ENCODE assay signal across 1 cellular context in the genomic region with DNA sequence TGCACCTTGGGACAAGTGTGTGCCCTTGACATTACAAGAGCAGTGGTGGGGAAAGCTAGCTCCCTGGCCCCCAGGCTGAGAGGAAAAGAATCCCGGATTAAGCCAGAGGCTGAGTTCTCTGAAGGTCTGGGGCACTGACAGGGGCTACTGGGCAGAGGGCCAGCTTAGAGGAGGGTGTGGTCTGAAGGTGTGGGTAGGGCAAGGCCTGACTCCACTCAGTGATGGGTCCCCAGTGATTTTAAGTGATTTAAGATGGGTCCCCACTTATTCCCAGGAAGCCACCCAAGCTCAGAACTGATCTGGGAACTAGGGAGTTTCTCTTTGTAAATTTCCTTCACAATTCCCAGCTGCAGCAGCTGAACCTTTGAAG.
A peak's percentile ranks its signal among the peaks of the same experiment; 100 is the strongest.
TF ChIP-seq lines count a peak whose summit lies in the region.

No MANE protein-coding gene starts in this region.

TF ChIP-seq in HepG2, 621 proteins besides CTCF, POLR2A, EP300 and RAD21 (continued from another document):
- TF ChIP-seq, protein P1, sequence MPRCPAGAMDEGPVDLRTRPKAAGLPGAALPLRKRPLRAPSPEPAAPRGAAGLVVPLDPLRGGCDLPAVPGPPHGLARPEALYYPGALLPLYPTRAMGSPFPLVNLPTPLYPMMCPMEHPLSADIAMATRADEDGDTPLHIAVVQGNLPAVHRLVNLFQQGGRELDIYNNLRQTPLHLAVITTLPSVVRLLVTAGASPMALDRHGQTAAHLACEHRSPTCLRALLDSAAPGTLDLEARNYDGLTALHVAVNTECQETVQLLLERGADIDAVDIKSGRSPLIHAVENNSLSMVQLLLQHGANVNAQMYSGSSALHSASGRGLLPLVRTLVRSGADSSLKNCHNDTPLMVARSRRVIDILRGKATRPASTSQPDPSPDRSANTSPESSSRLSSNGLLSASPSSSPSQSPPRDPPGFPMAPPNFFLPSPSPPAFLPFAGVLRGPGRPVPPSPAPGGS (CRISPR knock-in tag; IDR thresholded peaks at IDR 0.05) = 0 out of 2 replicates have a peak, but pooled peaks have one; percentile 3
- TF ChIP-seq SNAI1 (CRISPR knock-in tag; IDR thresholded peaks at IDR 0.05; ENCODE audit: borderline replicate concordance) = no peak
- no peak for TF ChIP-seq RORA (CRISPR knock-in tag; IDR thresholded peaks at IDR 0.05)
